ENCODE assay signal across 8 cellular contexts in genomic region chr1:27235827-27236226, GRCh38. TPM values are rescaled to one million over a fixed set of nuclear protein-coding genes. Genes with fewer than 3 reads are reported as not detected.
DNase-seq lines count a peak whose midpoint lies in the region; ATAC-seq, FAIRE-seq and TF ChIP-seq lines count a peak whose summit lies in the region.

No MANE protein-coding gene starts in this region.

- FAIRE-seq in A549 (lab: Jason Lieb, UNC), result no peak

- no peak for ATAC-seq in A549

- no peaks in the 10 kb centered on the region; the same call in none of the 2 replicates for H3K27me3 Mint-ChIP-seq in HFFc6 (ENCODE audit: insufficient read depth)

- peak overlapping the region; percentile 53 for H3K27ac Mint-ChIP-seq in HFFc6

- in situ Hi-C loops in astrocyte of the cerebellum (cut with HindIII; ENCODE audit: low sequenced_read_pairs), result no loop called here

- no peaks in the 10 kb centered on the region for H3K36me3 ChIP-seq in mesodermal cell (ENCODE audit: control insufficient read depth, insufficient read depth, low read length)

- no peaks in the 10 kb centered on the region for H3K9me3 Mint-ChIP-seq in HFFc6

- POLR2A ChIA-PET in A549 (lab: Yijun Ruan, JAX), result interaction anchor here (2.2 kb wide), 1 partner anchor 81 kb away, joined by 13 read pairs; the partner anchor contains the start of gene SLC9A1

- TF ChIP-seq CTCF in A549 (IDR thresholded peaks at IDR 0.05) (no peak), HFFc6 (IDR thresholded peaks at IDR 0.05) (no peak), astrocyte of the cerebellum (IDR thresholded peaks at IDR 0.05; ENCODE audit: low read depth, low read length, missing control alignments) (no peak)

- H3K4me3 Mint-ChIP-seq in HFFc6, result peak overlapping the region; percentile 94

- DNase-seq in A549 (ENCODE audit: low read depth in 1 of 2, low spot score in 1 of 2), result no peak
- DNase-seq in HFFc6, result no peak
- DNase-seq in astrocyte of the cerebellum (ENCODE audit: low read depth), result no peak
- no peak for DNase-seq in HPDE6-E6E7 (ENCODE audit: extremely low spot score)
- DNase-seq in DMS79 treated with DMSO at 0.1 percent for 48 hours (lab: John Stamatoyannopoulos, UW), result no peak
- DNase-seq in NCI-H2227 treated with DMSO at 0.1 percent for 48 hours (lab: John Stamatoyannopoulos, UW), result no peak
- no peak for DNase-seq in stimulated activated CD8-positive, alpha-beta memory T cell treated with anti-CD3 and anti-CD28 coated beads, Interleukin-4, amount 100 ng/mL, for 48 hours

- H3K4me1 Mint-ChIP-seq in HFFc6 (ENCODE audit: low read depth), result peaks cover 25% of the 10 kb centered on the region

- H3K9me3 ChIP-seq in A549 (no peaks in the 10 kb centered on the region), mesodermal cell (ENCODE audit: control insufficient read depth, low read length) (no peaks in the 10 kb centered on the region)

- TF ChIP-seq RAD21 in A549 (conservative IDR thresholded peaks at IDR 0.05 in 1 of 2, IDR thresholded peaks at IDR 0.05 in 1 of 2), result no peak

- peak overlapping the region; percentile 79; the same call in 2 of the 3 replicates for H3K4me3 ChIP-seq in A549
- H3K4me3 ChIP-seq in astrocyte of the cerebellum (ENCODE audit: low read depth, low read length), result peak overlapping the region; percentile 64
- H3K4me3 ChIP-seq in mesodermal cell (ENCODE audit: extremely low read depth, insufficient read depth, low read length, poor library complexity, severe bottlenecking), result peak overlapping the region; percentile 69

- H3K4me2 ChIP-seq in A549, result peak overlapping the region; percentile 86

- H3K4me1 ChIP-seq in A549 (peaks cover 8% of the 10 kb centered on the region; the same call in 2 of the 3 replicates), mesodermal cell (ENCODE audit: control insufficient read depth, insufficient read depth, low read length, poor library complexity, severe bottlenecking) (peaks cover 2% of the 10 kb centered on the region)

- 72% methylated on average over 7 of the region's 7 CpGs for WGBS in A549 (ENCODE audit: missing lambda C conversion rate)
- WGBS in mesodermal cell (ENCODE audit: insufficient coverage in 2 of 2), 2 experiments, result 41 to 52% methylated on average over 5 to 7 of the region's 7 CpGs

- H3K27ac ChIP-seq in A549 (no peak overlapping the region), mesodermal cell (ENCODE audit: low read depth, low read length, severe bottlenecking) (no peak overlapping the region)

- CTCF ChIA-PET in A549 (lab: Yijun Ruan, JAX), result no interaction called here

- TF ChIP-seq POLR2A in A549 (IDR thresholded peaks at IDR 0.05; ENCODE audit: low read length), result no peak

- TF ChIP-seq EP300 in A549 (IDR thresholded peaks at IDR 0.05), result no peak

- H3K36me3 Mint-ChIP-seq in HFFc6 (ENCODE audit: low read depth), result no peaks in the 10 kb centered on the region

TF ChIP-seq in A549, 52 proteins besides CTCF, POLR2A, EP300 and RAD21:
- TF ChIP-seq SREBF2 (IDR thresholded peaks at IDR 0.05) (no peak), RNF2 (IDR thresholded peaks at IDR 0.05; ENCODE audit: borderline replicate concordance, low read depth) (no peak), FOXS1 (CRISPR knock-in tag; IDR thresholded peaks at IDR 0.05) (no peak), HOXA7 (CRISPR knock-in tag; IDR thresholded peaks at IDR 0.05) (no peak), EHF (CRISPR knock-in tag; IDR thresholded peaks at IDR 0.05) (no peak), RFX5 (IDR thresholded peaks at IDR 0.05) (no peak), FOSL2 (IDR thresholded peaks at IDR 0.05) (no peak), FOSL2 (CRISPR knock-in tag; IDR thresholded peaks at IDR 0.05) (no peak), NFE2L2 (conservative IDR thresholded peaks at IDR 0.05; ENCODE audit: low read length) (no peak), ZNF302 (CRISPR knock-in tag; IDR thresholded peaks at IDR 0.05) (no peak), KDM5A (IDR thresholded peaks at IDR 0.05) (no peak), MAZ (IDR thresholded peaks at IDR 0.05; ENCODE audit: borderline replicate concordance, low read depth, low read length) (no peak), NR3C1 (IDR thresholded peaks at IDR 0.05) (no peak)
TF ChIP-seq in A549: peak in this region for 0.

RNA-seq across cellular contexts. Expression of gene WDTC1, which starts 1.4 kb away (rescaled TPM):
- polyA plus RNA-seq in A549 (2011; rRNA removed), result 3.8 and 4.0 TPM in 2 replicates
- 2.9 and 4.3 TPM in 2 replicates for polyA plus RNA-seq in A549 (2012; cell fraction: cytosol; rRNA removed)
- 4.0 and 4.3 TPM in 2 replicates for polyA plus RNA-seq in A549 (2012; cell fraction: nucleus; rRNA removed)
- polyA plus RNA-seq in A549 (2017; fragmentation: RNase III; extraction: RNeasy Plus Mini Kit Qiagen cat#74134 plus additional on column Dnase treatment), result 6.0 to 7.8 TPM (median 6.9 TPM) in 3 replicates
- 6.2 and 6.6 TPM in 2 replicates for polyA minus RNA-seq in A549 (2011; rRNA and poly(A)+ RNA removed)
- total RNA-seq in HFFc6 (2021; fragmentation: NEBNext Ultra II Directional; extraction: Animal tissue kit (Norgen Biotek cat#: 25700)), result 10 to 100 TPM; 26.2 to 30.3 (median 28.0) TPM
- polyA plus RNA-seq in mesodermal cell (2013, experiment 1 of 2), result 28.2 TPM
- polyA plus RNA-seq in mesodermal cell (2013, experiment 2 of 2), result 24.3 TPM
